In genomic region chr4:82708982-82709381, GRCh38 we compare ENCODE assay signal across 17 cellular contexts.
"Had no signal": no experiment of that assay in that cellular context is flagged by ENCODE, and none has a peak within 500 bp of the region (broad histone marks: within the 10 kb centered on the region; RNA-seq: fewer than 3 reads in every experiment).

No MANE protein-coding gene starts in this region.

- H3K9me3 Mint-ChIP-seq: dendritic cell treated with granulocyte-macrophage colony-stimulating factor and Interleukin-4, amounts not matched to agents 40 ng/mL and 50 ng/mL, for 4 days; naive thymus-derived CD8-positive, alpha-beta T cell; stimulated activated effector memory CD8-positive, alpha-beta T cell treated with anti-CD3 and anti-CD28 coated beads, Interleukin-12 subunit alpha, Interleukin-12 subunit beta, amount 100 ng/mL, for 72 hours; stimulated activated naive CD8-positive, alpha-beta T cell treated with anti-CD3 and anti-CD28 coated beads, Interleukin-15, Interleukin-2, amounts not matched to agents 100 ng/mL and 50 ng/mL, for 24 hours had no signal

- H3K4me1 Mint-ChIP-seq: naive thymus-derived CD8-positive, alpha-beta T cell; stimulated activated effector memory CD8-positive, alpha-beta T cell treated with anti-CD3 and anti-CD28 coated beads, Interleukin-12 subunit alpha, Interleukin-12 subunit beta, amount 100 ng/mL, for 72 hours had no signal

- ATAC-seq: heart left ventricle; left lobe of liver; mucosa of descending colon; naive thymus-derived CD8-positive, alpha-beta T cell; stimulated activated effector memory CD8-positive, alpha-beta T cell treated with anti-CD3 and anti-CD28 coated beads, Interleukin-12 subunit alpha, Interleukin-12 subunit beta, amount 100 ng/mL, for 72 hours; upper lobe of right lung had no signal

- H3K27me3 Mint-ChIP-seq: dendritic cell treated with granulocyte-macrophage colony-stimulating factor and Interleukin-4, amounts not matched to agents 40 ng/mL and 50 ng/mL, for 4 days; naive thymus-derived CD8-positive, alpha-beta T cell; stimulated activated naive CD8-positive, alpha-beta T cell treated with anti-CD3 and anti-CD28 coated beads, Interleukin-15, Interleukin-2, amounts not matched to agents 100 ng/mL and 50 ng/mL, for 24 hours had no signal

- DNase-seq: heart left ventricle; hippocampal formation; kidney glomerular epithelial cell; mucosa of descending colon; naive thymus-derived CD8-positive, alpha-beta T cell; right cardiac atrium; stimulated activated CD4-positive, alpha-beta T cell treated with anti-CD3 and anti-CD28 coated beads, Interleukin-4, amount 100 ng/mL, for 1 hour; stimulated activated CD8-positive, alpha-beta memory T cell treated with anti-CD3 and anti-CD28 coated beads, Interleukin-4, amount 100 ng/mL, for 48 hours; testis; upper lobe of right lung had no signal

- H3K27ac ChIP-seq: heart left ventricle, neutrophil, testis, tibial nerve, upper lobe of right lung, vagina had no signal

- H3K36me3 Mint-ChIP-seq: naive thymus-derived CD8-positive, alpha-beta T cell; stimulated activated effector memory CD8-positive, alpha-beta T cell treated with anti-CD3 and anti-CD28 coated beads, Interleukin-12 subunit alpha, Interleukin-12 subunit beta, amount 100 ng/mL, for 72 hours had no signal

- H3K4me3 Mint-ChIP-seq: dendritic cell treated with granulocyte-macrophage colony-stimulating factor and Interleukin-4, amounts not matched to agents 40 ng/mL and 50 ng/mL, for 4 days; naive thymus-derived CD8-positive, alpha-beta T cell; stimulated activated effector memory CD8-positive, alpha-beta T cell treated with anti-CD3 and anti-CD28 coated beads, Interleukin-12 subunit alpha, Interleukin-12 subunit beta, amount 100 ng/mL, for 72 hours; stimulated activated naive CD8-positive, alpha-beta T cell treated with anti-CD3 and anti-CD28 coated beads, Interleukin-15, Interleukin-2, amounts not matched to agents 100 ng/mL and 50 ng/mL, for 24 hours had no signal

- H3K27ac Mint-ChIP-seq: dendritic cell treated with granulocyte-macrophage colony-stimulating factor and Interleukin-4, amounts not matched to agents 40 ng/mL and 50 ng/mL, for 4 days; naive thymus-derived CD8-positive, alpha-beta T cell; stimulated activated effector memory CD8-positive, alpha-beta T cell treated with anti-CD3 and anti-CD28 coated beads, Interleukin-12 subunit alpha, Interleukin-12 subunit beta, amount 100 ng/mL, for 72 hours; stimulated activated naive CD8-positive, alpha-beta T cell treated with anti-CD3 and anti-CD28 coated beads, Interleukin-15, Interleukin-2, amounts not matched to agents 100 ng/mL and 50 ng/mL, for 24 hours had no signal
